In the genomic region with DNA sequence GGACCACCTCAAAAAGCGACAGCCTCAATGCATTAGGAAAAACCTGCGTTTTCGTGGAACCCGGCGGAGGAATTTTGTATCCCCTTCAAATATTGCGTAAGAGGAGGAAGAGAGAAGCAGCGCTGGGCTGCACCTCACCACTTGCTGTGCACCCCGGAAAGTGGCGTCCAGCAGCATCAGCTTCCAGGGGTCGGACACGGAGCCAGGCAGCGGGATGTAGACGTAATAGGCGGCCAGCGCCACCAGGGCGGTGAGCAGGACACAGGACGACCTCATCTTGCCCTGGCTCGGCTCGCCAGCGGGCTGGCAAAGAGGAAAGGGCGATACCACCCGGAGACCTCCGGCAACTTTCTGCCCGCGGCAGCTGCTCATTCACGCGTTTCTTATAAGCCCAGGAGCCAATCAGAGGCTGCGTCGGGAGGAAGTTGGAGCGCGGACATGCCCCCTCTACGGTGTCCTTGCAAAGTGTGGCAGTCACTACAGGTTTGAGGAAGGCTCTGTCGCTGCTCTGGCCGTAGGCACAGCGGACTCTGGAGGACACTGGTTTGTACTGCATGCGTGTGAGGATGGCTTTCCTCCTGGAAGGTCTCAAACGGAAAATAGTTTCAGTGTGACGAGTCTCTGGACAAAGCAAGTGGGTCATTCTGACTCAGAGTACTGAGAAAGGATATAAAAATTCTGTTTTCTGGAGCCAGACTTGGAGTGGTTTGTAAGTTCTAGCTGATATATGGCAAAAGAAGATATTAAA, we compare ENCODE assay signal across 1 cellular context.
A peak's percentile ranks its signal among the peaks of the same experiment; 100 is the strongest.
TF ChIP-seq lines count a peak whose summit lies in the region.

A gene with protein sequence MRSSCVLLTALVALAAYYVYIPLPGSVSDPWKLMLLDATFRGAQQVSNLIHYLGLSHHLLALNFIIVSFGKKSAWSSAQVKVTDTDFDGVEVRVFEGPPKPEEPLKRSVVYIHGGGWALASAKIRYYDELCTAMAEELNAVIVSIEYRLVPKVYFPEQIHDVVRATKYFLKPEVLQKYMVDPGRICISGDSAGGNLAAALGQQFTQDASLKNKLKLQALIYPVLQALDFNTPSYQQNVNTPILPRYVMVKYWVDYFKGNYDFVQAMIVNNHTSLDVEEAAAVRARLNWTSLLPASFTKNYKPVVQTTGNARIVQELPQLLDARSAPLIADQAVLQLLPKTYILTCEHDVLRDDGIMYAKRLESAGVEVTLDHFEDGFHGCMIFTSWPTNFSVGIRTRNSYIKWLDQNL (minus strand): TSS at position 359 of the 748 bp plus-strand sequence. CDS start 83 bp downstream, at position 276.

TF ChIP-seq in HepG2, 621 proteins besides CTCF, POLR2A, EP300 and RAD21 (continued from another document and continues in another):
- TF ChIP-seq NPAS2 (CRISPR knock-in tag; IDR thresholded peaks at IDR 0.05; ENCODE audit: borderline replicate concordance) = no peak
- TF ChIP-seq, protein P1, sequence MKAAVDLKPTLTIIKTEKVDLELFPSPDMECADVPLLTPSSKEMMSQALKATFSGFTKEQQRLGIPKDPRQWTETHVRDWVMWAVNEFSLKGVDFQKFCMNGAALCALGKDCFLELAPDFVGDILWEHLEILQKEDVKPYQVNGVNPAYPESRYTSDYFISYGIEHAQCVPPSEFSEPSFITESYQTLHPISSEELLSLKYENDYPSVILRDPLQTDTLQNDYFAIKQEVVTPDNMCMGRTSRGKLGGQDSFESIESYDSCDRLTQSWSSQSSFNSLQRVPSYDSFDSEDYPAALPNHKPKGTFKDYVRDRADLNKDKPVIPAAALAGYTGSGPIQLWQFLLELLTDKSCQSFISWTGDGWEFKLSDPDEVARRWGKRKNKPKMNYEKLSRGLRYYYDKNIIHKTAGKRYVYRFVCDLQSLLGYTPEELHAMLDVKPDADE (CRISPR knock-in tag; IDR thresholded peaks at IDR 0.05) = no peak
- TF ChIP-seq, protein P2, sequence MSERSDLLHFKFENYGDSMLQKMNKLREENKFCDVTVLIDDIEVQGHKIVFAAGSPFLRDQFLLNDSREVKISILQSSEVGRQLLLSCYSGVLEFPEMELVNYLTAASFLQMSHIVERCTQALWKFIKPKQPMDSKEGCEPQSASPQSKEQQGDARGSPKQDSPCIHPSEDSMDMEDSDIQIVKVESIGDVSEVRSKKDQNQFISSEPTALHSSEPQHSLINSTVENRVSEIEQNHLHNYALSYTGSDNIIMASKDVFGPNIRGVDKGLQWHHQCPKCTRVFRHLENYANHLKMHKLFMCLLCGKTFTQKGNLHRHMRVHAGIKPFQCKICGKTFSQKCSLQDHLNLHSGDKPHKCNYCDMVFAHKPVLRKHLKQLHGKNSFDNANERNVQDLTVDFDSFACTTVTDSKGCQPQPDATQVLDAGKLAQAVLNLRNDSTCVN (CRISPR knock-in tag; IDR thresholded peaks at IDR 0.05; ENCODE audit: borderline replicate concordance) = no peak
- TF ChIP-seq, protein P3, sequence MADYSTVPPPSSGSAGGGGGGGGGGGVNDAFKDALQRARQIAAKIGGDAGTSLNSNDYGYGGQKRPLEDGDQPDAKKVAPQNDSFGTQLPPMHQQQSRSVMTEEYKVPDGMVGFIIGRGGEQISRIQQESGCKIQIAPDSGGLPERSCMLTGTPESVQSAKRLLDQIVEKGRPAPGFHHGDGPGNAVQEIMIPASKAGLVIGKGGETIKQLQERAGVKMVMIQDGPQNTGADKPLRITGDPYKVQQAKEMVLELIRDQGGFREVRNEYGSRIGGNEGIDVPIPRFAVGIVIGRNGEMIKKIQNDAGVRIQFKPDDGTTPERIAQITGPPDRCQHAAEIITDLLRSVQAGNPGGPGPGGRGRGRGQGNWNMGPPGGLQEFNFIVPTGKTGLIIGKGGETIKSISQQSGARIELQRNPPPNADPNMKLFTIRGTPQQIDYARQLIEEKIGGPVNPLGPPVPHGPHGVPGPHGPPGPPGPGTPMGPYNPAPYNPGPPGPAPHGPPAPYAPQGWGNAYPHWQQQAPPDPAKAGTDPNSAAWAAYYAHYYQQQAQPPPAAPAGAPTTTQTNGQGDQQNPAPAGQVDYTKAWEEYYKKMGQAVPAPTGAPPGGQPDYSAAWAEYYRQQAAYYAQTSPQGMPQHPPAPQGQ (CRISPR knock-in tag; IDR thresholded peaks at IDR 0.05; ENCODE audit: borderline replicate concordance) = no peak
- peak; percentile 33; the same call in 1 of the 2 replicates for TF ChIP-seq ELF4 (CRISPR knock-in tag; IDR thresholded peaks at IDR 0.05; ENCODE audit: borderline replicate concordance)
- no peak; the same call in 1 of the 2 replicates for TF ChIP-seq ZFP36L1 (CRISPR knock-in tag; IDR thresholded peaks at IDR 0.05)
- peak; percentile 58; the same call in 1 of the 2 replicates for TF ChIP-seq HOXA5 (CRISPR knock-in tag; IDR thresholded peaks at IDR 0.05)
- TF ChIP-seq ZBTB7A (CRISPR knock-in tag; IDR thresholded peaks at IDR 0.05) = no peak
- no peak for TF ChIP-seq GLI4 (CRISPR knock-in tag; IDR thresholded peaks at IDR 0.05; ENCODE audit: borderline replicate concordance)
- TF ChIP-seq ZNF766 (CRISPR knock-in tag; IDR thresholded peaks at IDR 0.05; ENCODE audit: borderline replicate concordance) = 0 out of 2 replicates have a peak, but pooled peaks have one; percentile 57
- TF ChIP-seq SP2 (CRISPR knock-in tag; IDR thresholded peaks at IDR 0.05) = peak; percentile 50; the same call in 1 of the 2 replicates
- no peak for TF ChIP-seq POLR2AphosphoS2 (IDR thresholded peaks at IDR 0.05; ENCODE audit: low read depth, low read length)
- TF ChIP-seq STAG1 (CRISPR knock-in tag; IDR thresholded peaks at IDR 0.05) = peak; percentile 90
- no peak for TF ChIP-seq RORA (CRISPR knock-in tag; IDR thresholded peaks at IDR 0.05)
- 0 out of 2 replicates have a peak, but pooled peaks have one; percentile 55 for TF ChIP-seq ZMYM2 (CRISPR knock-in tag; IDR thresholded peaks at IDR 0.05)
- TF ChIP-seq, protein P4, sequence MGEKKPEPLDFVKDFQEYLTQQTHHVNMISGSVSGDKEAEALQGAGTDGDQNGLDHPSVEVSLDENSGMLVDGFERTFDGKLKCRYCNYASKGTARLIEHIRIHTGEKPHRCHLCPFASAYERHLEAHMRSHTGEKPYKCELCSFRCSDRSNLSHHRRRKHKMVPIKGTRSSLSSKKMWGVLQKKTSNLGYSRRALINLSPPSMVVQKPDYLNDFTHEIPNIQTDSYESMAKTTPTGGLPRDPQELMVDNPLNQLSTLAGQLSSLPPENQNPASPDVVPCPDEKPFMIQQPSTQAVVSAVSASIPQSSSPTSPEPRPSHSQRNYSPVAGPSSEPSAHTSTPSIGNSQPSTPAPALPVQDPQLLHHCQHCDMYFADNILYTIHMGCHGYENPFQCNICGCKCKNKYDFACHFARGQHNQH (CRISPR knock-in tag; IDR thresholded peaks at IDR 0.05) = peak; percentile 56; the same call in 1 of the 2 replicates
- no peak for TF ChIP-seq ZNF260 (CRISPR knock-in tag; IDR thresholded peaks at IDR 0.05; ENCODE audit: borderline replicate concordance, low read depth)
- TF ChIP-seq YEATS2 (CRISPR knock-in tag; IDR thresholded peaks at IDR 0.05; ENCODE audit: borderline replicate concordance) = peak; percentile 84; the same call in 1 of the 2 replicates
- no peak for TF ChIP-seq PRMT3 (CRISPR knock-in tag; IDR thresholded peaks at IDR 0.05; ENCODE audit: borderline replicate concordance, low read depth)
- TF ChIP-seq NFE2L1 (CRISPR knock-in tag; IDR thresholded peaks at IDR 0.05; ENCODE audit: borderline replicate concordance) = no peak
- 0 out of 2 replicates have a peak, but pooled peaks have one; percentile 23 for TF ChIP-seq ZNF558 (CRISPR knock-in tag; IDR thresholded peaks at IDR 0.05; ENCODE audit: borderline replicate concordance)
- TF ChIP-seq, protein P5, sequence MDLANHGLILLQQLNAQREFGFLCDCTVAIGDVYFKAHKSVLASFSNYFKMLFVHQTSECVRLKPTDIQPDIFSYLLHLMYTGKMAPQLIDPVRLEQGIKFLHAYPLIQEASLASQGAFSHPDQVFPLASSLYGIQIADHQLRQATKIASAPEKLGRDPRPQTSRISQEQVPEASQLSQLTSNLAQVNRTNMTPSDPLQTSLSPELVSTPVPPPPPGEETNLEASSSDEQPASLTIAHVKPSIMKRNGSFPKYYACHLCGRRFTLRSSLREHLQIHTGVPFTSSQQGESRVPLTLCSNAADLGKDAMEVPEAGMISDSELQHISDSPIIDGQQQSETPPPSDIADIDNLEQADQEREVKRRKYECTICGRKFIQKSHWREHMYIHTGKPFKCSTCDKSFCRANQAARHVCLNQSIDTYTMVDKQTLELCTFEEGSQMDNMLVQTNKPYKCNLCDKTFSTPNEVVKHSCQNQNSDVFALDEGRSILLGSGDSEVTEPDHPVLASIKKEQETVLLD (CRISPR knock-in tag; IDR thresholded peaks at IDR 0.05; ENCODE audit: low read depth) = no peak
- TF ChIP-seq MED8 (CRISPR knock-in tag; IDR thresholded peaks at IDR 0.05; ENCODE audit: insufficient replicate concordance) = peak; percentile 13
- TF ChIP-seq XBP1 (CRISPR knock-in tag; IDR thresholded peaks at IDR 0.05) = no peak
- TF ChIP-seq, protein P6, sequence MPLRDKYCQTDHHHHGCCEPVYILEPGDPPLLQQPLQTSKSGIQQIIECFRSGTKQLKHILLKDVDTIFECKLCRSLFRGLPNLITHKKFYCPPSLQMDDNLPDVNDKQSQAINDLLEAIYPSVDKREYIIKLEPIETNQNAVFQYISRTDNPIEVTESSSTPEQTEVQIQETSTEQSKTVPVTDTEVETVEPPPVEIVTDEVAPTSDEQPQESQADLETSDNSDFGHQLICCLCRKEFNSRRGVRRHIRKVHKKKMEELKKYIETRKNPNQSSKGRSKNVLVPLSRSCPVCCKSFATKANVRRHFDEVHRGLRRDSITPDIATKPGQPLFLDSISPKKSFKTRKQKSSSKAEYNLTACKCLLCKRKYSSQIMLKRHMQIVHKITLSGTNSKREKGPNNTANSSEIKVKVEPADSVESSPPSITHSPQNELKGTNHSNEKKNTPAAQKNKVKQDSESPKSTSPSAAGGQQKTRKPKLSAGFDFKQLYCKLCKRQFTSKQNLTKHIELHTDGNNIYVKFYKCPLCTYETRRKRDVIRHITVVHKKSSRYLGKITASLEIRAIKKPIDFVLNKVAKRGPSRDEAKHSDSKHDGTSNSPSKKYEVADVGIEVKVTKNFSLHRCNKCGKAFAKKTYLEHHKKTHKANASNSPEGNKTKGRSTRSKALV (CRISPR knock-in tag; IDR thresholded peaks at IDR 0.05) = no peak
- no peak; the same call in 1 of the 2 replicates for TF ChIP-seq GTF2F1 (IDR thresholded peaks at IDR 0.05; ENCODE audit: low read length)
- TF ChIP-seq, protein P7, sequence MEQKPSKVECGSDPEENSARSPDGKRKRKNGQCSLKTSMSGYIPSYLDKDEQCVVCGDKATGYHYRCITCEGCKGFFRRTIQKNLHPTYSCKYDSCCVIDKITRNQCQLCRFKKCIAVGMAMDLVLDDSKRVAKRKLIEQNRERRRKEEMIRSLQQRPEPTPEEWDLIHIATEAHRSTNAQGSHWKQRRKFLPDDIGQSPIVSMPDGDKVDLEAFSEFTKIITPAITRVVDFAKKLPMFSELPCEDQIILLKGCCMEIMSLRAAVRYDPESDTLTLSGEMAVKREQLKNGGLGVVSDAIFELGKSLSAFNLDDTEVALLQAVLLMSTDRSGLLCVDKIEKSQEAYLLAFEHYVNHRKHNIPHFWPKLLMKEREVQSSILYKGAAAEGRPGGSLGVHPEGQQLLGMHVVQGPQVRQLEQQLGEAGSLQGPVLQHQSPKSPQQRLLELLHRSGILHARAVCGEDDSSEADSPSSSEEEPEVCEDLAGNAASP (CRISPR knock-in tag; IDR thresholded peaks at IDR 0.05; ENCODE audit: borderline replicate concordance) = peak; percentile 45; the same call in 1 of the 2 replicates
- TF ChIP-seq PITX1 (CRISPR knock-in tag; IDR thresholded peaks at IDR 0.05) = 0 out of 2 replicates have a peak, but pooled peaks have one; percentile 21
- TF ChIP-seq ZNF20 (CRISPR knock-in tag; IDR thresholded peaks at IDR 0.05) = 0 out of 2 replicates have a peak, but pooled peaks have one; percentile 32
- no peak for TF ChIP-seq FOXM1 (CRISPR knock-in tag; IDR thresholded peaks at IDR 0.05)
- TF ChIP-seq ARHGAP35 (CRISPR knock-in tag; IDR thresholded peaks at IDR 0.05; ENCODE audit: borderline replicate concordance) = no peak
- TF ChIP-seq CEBPB (IDR thresholded peaks at IDR 0.05; ENCODE audit: borderline replicate concordance, low read depth, low read length) = peak; percentile 89
- TF ChIP-seq, protein P8, sequence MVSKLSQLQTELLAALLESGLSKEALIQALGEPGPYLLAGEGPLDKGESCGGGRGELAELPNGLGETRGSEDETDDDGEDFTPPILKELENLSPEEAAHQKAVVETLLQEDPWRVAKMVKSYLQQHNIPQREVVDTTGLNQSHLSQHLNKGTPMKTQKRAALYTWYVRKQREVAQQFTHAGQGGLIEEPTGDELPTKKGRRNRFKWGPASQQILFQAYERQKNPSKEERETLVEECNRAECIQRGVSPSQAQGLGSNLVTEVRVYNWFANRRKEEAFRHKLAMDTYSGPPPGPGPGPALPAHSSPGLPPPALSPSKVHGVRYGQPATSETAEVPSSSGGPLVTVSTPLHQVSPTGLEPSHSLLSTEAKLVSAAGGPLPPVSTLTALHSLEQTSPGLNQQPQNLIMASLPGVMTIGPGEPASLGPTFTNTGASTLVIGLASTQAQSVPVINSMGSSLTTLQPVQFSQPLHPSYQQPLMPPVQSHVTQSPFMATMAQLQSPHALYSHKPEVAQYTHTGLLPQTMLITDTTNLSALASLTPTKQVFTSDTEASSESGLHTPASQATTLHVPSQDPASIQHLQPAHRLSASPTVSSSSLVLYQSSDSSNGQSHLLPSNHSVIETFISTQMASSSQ (IDR thresholded peaks at IDR 0.05; ENCODE audit: low read depth) = no peak
- TF ChIP-seq, protein P8 (CRISPR knock-in tag; IDR thresholded peaks at IDR 0.05; ENCODE audit: borderline replicate concordance) = no peak
